8 cellular contexts compared by ENCODE assay signal in the genomic region with DNA sequence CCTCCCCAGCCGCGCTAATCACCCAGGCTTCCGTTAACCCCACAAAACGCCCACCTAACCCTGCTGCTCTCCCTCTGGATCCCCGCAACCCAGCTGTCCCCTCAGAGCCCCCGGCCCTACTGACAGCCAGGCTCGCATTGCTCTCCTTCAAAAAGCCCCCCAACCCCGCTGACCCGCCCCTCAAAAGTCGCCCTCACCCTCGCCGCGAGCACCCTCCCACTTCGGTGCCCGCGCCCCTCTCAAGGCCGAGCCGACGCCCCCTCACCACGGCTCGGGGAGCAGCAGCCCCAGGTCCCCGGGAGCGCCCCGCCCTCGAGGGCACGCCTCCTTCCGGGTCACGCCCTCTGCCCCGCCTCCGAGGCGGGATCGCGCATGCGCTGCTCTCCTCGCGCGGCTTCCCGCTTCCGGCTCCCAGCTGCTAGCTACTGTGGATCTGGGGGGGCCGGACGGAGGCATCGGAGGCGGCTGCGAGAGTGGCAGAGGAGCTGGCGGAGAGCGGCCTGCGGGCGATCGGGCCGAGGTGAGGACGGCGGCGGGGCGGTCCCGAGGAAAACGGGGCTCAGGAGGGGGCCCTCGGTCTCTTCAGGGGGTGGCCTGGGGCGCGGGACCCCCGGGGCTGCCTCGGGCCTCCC. TPM values are rescaled to one million over a fixed set of nuclear protein-coding genes. Genes with fewer than 3 reads are reported as not detected.
DNase-seq lines count a peak whose midpoint lies in the region; ATAC-seq, FAIRE-seq and TF ChIP-seq lines count a peak whose summit lies in the region.

No MANE protein-coding gene starts in this region.

- H3K36me3 ChIP-seq in WERI-Rb-1: no peaks in the 10 kb centered on the region
- H3K36me3 ChIP-seq in breast epithelium: no peaks in the 10 kb centered on the region
- H3K36me3 ChIP-seq in iPS-20b (ENCODE audit: insufficient read depth, low read depth, low read length): no peaks in the 10 kb centered on the region
- H3K36me3 ChIP-seq in skeletal muscle satellite cell (ENCODE audit: insufficient read depth, low read length): no peaks in the 10 kb centered on the region

- ATAC-seq in HG03060 (IDR thresholded peaks at IDR 0.05; ENCODE audit: low read depth, unreplicated experiment) (peak; percentile 58), HG03457 (IDR thresholded peaks at IDR 0.05; ENCODE audit: unreplicated experiment) (no peak)

- H3K27ac ChIP-seq in WERI-Rb-1 (peak overlapping the region; percentile 77), breast epithelium (peak overlapping the region; percentile 65 to 75), iPS-20b (ENCODE audit: low read length) (peak overlapping the region; percentile 42)

- no peak for TF ChIP-seq CTCF in WERI-Rb-1 (IDR thresholded peaks at IDR 0.05; ENCODE audit: low read depth, low read length)
- TF ChIP-seq CTCF in breast epithelium (IDR thresholded peaks at IDR 0.05): no peak

- H3K4me3 ChIP-seq in WERI-Rb-1 (ENCODE audit: low read depth, low read length): peak overlapping the region; percentile 83
- peak overlapping the region; percentile 77 to 100 (median 87) for H3K4me3 ChIP-seq in breast epithelium
- H3K4me3 ChIP-seq in iPS-20b (ENCODE audit: low read length): peak overlapping the region; percentile 95
- peak overlapping the region; percentile 93 for H3K4me3 ChIP-seq in skeletal muscle satellite cell (ENCODE audit: low read length)

- TF ChIP-seq POLR2A in breast epithelium (IDR thresholded peaks at IDR 0.05): peak; percentile 46

- no peaks in the 10 kb centered on the region for H3K9me3 ChIP-seq in WERI-Rb-1 (ENCODE audit: severe bottlenecking)
- H3K9me3 ChIP-seq in breast epithelium: no peaks in the 10 kb centered on the region
- no peaks in the 10 kb centered on the region for H3K9me3 ChIP-seq in iPS-20b (ENCODE audit: insufficient read depth, low read depth, low read length)
- no peaks in the 10 kb centered on the region for H3K9me3 ChIP-seq in skeletal muscle satellite cell (replicated peaks; ENCODE audit: low read length)

- intact Hi-C loops in breast epithelium (cut with DNase I; ENCODE audit: low total_unique reads): no loop called here

- peak overlapping the region; percentile 89; the same call in 1 of the 2 replicates for H3K9ac ChIP-seq in iPS-20b (ENCODE audit: low read depth, low read length)
- H3K9ac ChIP-seq in skeletal muscle satellite cell (ENCODE audit: low read depth, low read length): peak overlapping the region; percentile 96

- DNase-seq in GM18507 (ENCODE audit: extremely low spot score, insufficient read length, low read depth) (peak; percentile 94), NCI-H2171 (lab: John Stamatoyannopoulos, UW) (peak; percentile 82), WERI-Rb-1 (peak; percentile 85), breast epithelium (ENCODE audit: low spot score in 2 of 2) (peak; percentile 79 to 93)

- H3K27me3 ChIP-seq in WERI-Rb-1 (ENCODE audit: insufficient read depth, low read depth, severe bottlenecking): no peaks in the 10 kb centered on the region
- H3K27me3 ChIP-seq in breast epithelium: no peaks in the 10 kb centered on the region
- no peaks in the 10 kb centered on the region for H3K27me3 ChIP-seq in iPS-20b (ENCODE audit: insufficient read depth, low read length)
- H3K27me3 ChIP-seq in skeletal muscle satellite cell (ENCODE audit: control insufficient read depth, insufficient read depth, low read length): no peaks in the 10 kb centered on the region

- FAIRE-seq in GM18507 (lab: Jason Lieb, UNC): peak; percentile 85

- peak overlapping the region; percentile 96 for H3K4me2 ChIP-seq in skeletal muscle satellite cell (ENCODE audit: low read length)

- H3K4me1 ChIP-seq in breast epithelium: no peaks in the 10 kb centered on the region
- H3K4me1 ChIP-seq in iPS-20b (ENCODE audit: insufficient read depth, low read length): peaks cover 11% of the 10 kb centered on the region
- H3K4me1 ChIP-seq in skeletal muscle satellite cell (ENCODE audit: control insufficient read depth, insufficient read depth, low read length): peaks cover 28% of the 10 kb centered on the region

RNA-seq across cellular contexts. Expression of gene ARHGEF18, which starts 46.1 kb away (rescaled TPM):
- total RNA-seq in breast epithelium: 10 to 100 TPM; 16.8 to 23.3 (median 22.9) TPM
- 19.2 and 23.1 TPM in 2 replicates for total RNA-seq in skeletal muscle satellite cell (2012; rRNA removed)
